Comparison of ENCODE assay signal across 8 cellular contexts in the genomic region with DNA sequence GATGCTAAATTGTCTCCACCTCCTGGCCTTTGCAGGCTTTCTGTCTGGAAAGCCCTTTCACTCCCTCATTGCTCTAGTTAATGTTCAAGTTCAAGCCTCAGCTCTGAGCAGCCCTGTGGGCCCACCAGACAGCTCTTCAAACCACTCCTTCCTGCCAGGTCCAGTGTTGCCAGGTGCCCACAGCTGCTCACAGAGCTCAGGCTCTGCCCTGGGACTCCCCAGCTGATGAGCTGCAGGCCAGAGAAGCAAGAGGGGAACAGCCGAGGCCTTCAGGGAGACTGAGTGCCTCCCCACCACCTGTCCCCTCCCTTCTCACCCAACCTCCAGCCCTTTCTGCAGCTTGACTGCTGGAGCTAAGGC. TPM values are rescaled to one million over a fixed set of nuclear protein-coding genes. Genes with fewer than 3 reads are reported as not detected.
DNase-seq lines count a peak whose midpoint lies in the region; ATAC-seq, FAIRE-seq and TF ChIP-seq lines count a peak whose summit lies in the region.
"Had no signal": no experiment of that assay in that cellular context is flagged by ENCODE, and none has a peak within 500 bp of the region (broad histone marks: within the 10 kb centered on the region; RNA-seq: fewer than 3 reads in every experiment).

No MANE protein-coding gene starts in this region.

- H3K9me3 ChIP-seq in H1 (ENCODE audit: insufficient read depth in 2 of 2, low read depth in 1 of 2, low read length in 1 of 2) (no peaks in the 10 kb centered on the region), stomach (no peaks in the 10 kb centered on the region)
- H3K9me3 ChIP-seq in naive thymus-derived CD4-positive, alpha-beta T cell (ENCODE audit: control insufficient read depth in 2 of 3, low read length in 3 of 3) = no peaks in the 10 kb centered on the region

- TF ChIP-seq EP300 in H1 (IDR thresholded peaks at IDR 0.05; ENCODE audit: borderline replicate concordance in 1 of 2, low read depth in 2 of 2, low read length in 2 of 2) (no peak), stomach (IDR thresholded peaks at IDR 0.05) (no peak)

- peak; percentile 12 for ATAC-seq in GM19463 (IDR thresholded peaks at IDR 0.05; ENCODE audit: unreplicated experiment)
- ATAC-seq in naive thymus-derived CD4-positive, alpha-beta T cell = no peak

- H4K5ac ChIP-seq in H1 (ENCODE audit: insufficient read length, low read depth, low read length) = no peak overlapping the region

- peaks cover 3% of the 10 kb centered on the region; the same call in 1 of the 2 replicates for H3K23me2 ChIP-seq in H1 (ENCODE audit: low read depth, low read length)

- peak overlapping the region; percentile 69 for H3K27ac ChIP-seq in HL-60 (replicated peaks)
- no peak overlapping the region for H3K27ac ChIP-seq in H1 (ENCODE audit: low read depth, low read length)
- H3K27ac ChIP-seq in stomach = peak overlapping the region; percentile 75 to 94 (median 91)
- no peak overlapping the region for H3K27ac ChIP-seq in naive thymus-derived CD4-positive, alpha-beta T cell (ENCODE audit: low read depth, low read length)

- H3K36me3 Mint-ChIP-seq in naive thymus-derived CD4-positive, alpha-beta T cell = peaks cover 0 to 8% (median 0%) of the 10 kb centered on the region in 5 donors
- peaks cover 16% of the 10 kb centered on the region for H3K36me3 Mint-ChIP-seq in activated naive CD4-positive, alpha-beta T cell treated with anti-CD3 and anti-CD28 coated beads, Interleukin-2, amount 10 ng/mL, durations not matched to agents 7 days and 5 days

- intact Hi-C loops in stomach (cut with DNase I; ENCODE audit: low total_unique reads) = loop anchor here (10.0 kb wide), 1 partner anchor 93 kb away; no protein-coding TSS in a partner anchor
- intact Hi-C loops in naive thymus-derived CD4-positive, alpha-beta T cell (cut with micrococcal nuclease) = loop anchor here in 1 of 2 donors (1.0 to 5.0 kb wide), 2 partner anchors 14 to 150 kb away; a partner anchor contains a TSS

- H3K9me3 Mint-ChIP-seq in naive thymus-derived CD4-positive, alpha-beta T cell = no peaks in the 10 kb centered on the region
- H3K9me3 Mint-ChIP-seq in activated naive CD4-positive, alpha-beta T cell treated with anti-CD3 and anti-CD28 coated beads, Interleukin-2, amount 10 ng/mL, durations not matched to agents 7 days and 5 days = no peaks in the 10 kb centered on the region

- H3K4me1 Mint-ChIP-seq in naive thymus-derived CD4-positive, alpha-beta T cell = peaks cover 9 to 24% (median 12%) of the 10 kb centered on the region in 7 donors
- H3K4me1 Mint-ChIP-seq in activated naive CD4-positive, alpha-beta T cell treated with anti-CD3 and anti-CD28 coated beads, Interleukin-2, amount 10 ng/mL, durations not matched to agents 7 days and 5 days = peaks cover 29% of the 10 kb centered on the region

- CTCF ChIA-PET in H1 (lab: Charles Lee; ENCODE audit: partially characterized antibody) = interaction anchor here (1.0 to 4.3 kb wide), 15 partner anchors 10 to 402 kb away, joined by 3 to 31 read pairs (median 4); no protein-coding TSS in a partner anchor
- CTCF ChIA-PET in naive thymus-derived CD4-positive, alpha-beta T cell (lab: Charles Lee) = interaction anchor here (0.6 kb wide), 1 partner anchor 22 kb away, joined by 3 read pairs; no protein-coding TSS in a partner anchor
- CTCF ChIA-PET in activated naive CD4-positive, alpha-beta T cell treated with anti-CD3 and anti-CD28 coated beads, Interleukin-2, amount 10 ng/mL, durations not matched to agents 7 days and 5 days (lab: Charles Lee) = interaction anchor here (1.0 to 3.1 kb wide), 6 partner anchors 9 to 370 kb away, joined by 3 to 9 read pairs (median 5); a partner anchor contains a TSS

- peak overlapping the region; percentile 66; the same call in 1 of the 2 replicates for H2BK5ac ChIP-seq in H1 (ENCODE audit: low read depth, low read length)

- no peak overlapping the region for H2BK120ac ChIP-seq in H1 (replicated peaks; ENCODE audit: low read depth, low read length)

- 0 out of 2 replicates have a peak overlapping the region, but pooled peaks have one; percentile 72 for H2BK20ac ChIP-seq in H1 (ENCODE audit: low read length)

- TF ChIP-seq POLR2A in H1 (IDR thresholded peaks at IDR 0.05; ENCODE audit: control extremely low read depth in 1 of 2, low read depth in 2 of 2, low read length in 2 of 2) = no peak
- TF ChIP-seq POLR2A in stomach (IDR thresholded peaks at IDR 0.05) = no peak

- no peak overlapping the region for H3K4ac ChIP-seq in H1 (replicated peaks; ENCODE audit: insufficient read length, low read depth, low read length)

- DNase-seq in HL-60 (ENCODE audit: low read depth in 1 of 2, low spot score in 1 of 2) = no peak
- DNase-seq in H1 (ENCODE audit: low read depth in 1 of 2, low spot score in 2 of 2) = peak in 1 of 2 experiments; percentile 51
- no peak for DNase-seq in stomach
- DNase-seq in naive thymus-derived CD4-positive, alpha-beta T cell = no peak
- no peak for DNase-seq in NCI-H1930 (lab: John Stamatoyannopoulos, UW)
- no peak for DNase-seq in activated naive CD4-positive, alpha-beta T cell treated with anti-CD3 and anti-CD28 coated beads, Interleukin-2, amount 10 ng/mL, durations not matched to agents 7 days and 5 days

- POLR2A ChIA-PET in H1 (lab: Charles Lee; ENCODE audit: partially characterized antibody) = interaction anchor here (0.7 to 3.6 kb wide), 12 partner anchors 13 to 382 kb away, joined by 3 to 14 read pairs (median 4); a partner anchor contains a TSS
- POLR2A ChIA-PET in naive thymus-derived CD4-positive, alpha-beta T cell (lab: Charles Lee) = interaction anchor here (0.8 to 1.4 kb wide), 3 partner anchors 31 to 1103 kb away, joined by 3 read pairs; no protein-coding TSS in a partner anchor

- H3K9ac ChIP-seq in H1 (replicated peaks in 1 of 4; ENCODE audit: extremely low read depth in 1 of 4, low read depth in 3 of 4, low read length in 3 of 4) = no peak overlapping the region

- H3K56ac ChIP-seq in H1 (replicated peaks; ENCODE audit: insufficient read length, low read depth, low read length) = no peak overlapping the region

- no peak overlapping the region for H3K14ac ChIP-seq in H1 (ENCODE audit: insufficient read length)

- H3K4me3 ChIP-seq in HL-60 (replicated peaks; ENCODE audit: insufficient read depth, low read length) (peak overlapping the region; percentile 23), H1 (ENCODE audit: extremely low read depth in 1 of 4, insufficient read depth in 2 of 4, low read depth in 3 of 4, low read length in 4 of 4) (no peak overlapping the region), stomach (peak overlapping the region; percentile 72 to 84 (median 81))
- no peak overlapping the region for H3K4me3 ChIP-seq in naive thymus-derived CD4-positive, alpha-beta T cell (ENCODE audit: low read length)

- no peak for FAIRE-seq in H1 (lab: Jason Lieb, UNC)

- no peak overlapping the region for H4K91ac ChIP-seq in H1 (replicated peaks; ENCODE audit: insufficient read length, low read length)

- no peak overlapping the region for H3K23ac ChIP-seq in H1 (ENCODE audit: insufficient read length)

- 0 out of 2 replicates have a peak overlapping the region, but pooled peaks have one; percentile 56 for H2BK12ac ChIP-seq in H1 (ENCODE audit: low read depth, low read length)

- peak overlapping the region in 2 of 9 donors; percentile 33 to 56 for H3K27ac Mint-ChIP-seq in naive thymus-derived CD4-positive, alpha-beta T cell
- no peak overlapping the region for H3K27ac Mint-ChIP-seq in activated naive CD4-positive, alpha-beta T cell treated with anti-CD3 and anti-CD28 coated beads, Interleukin-2, amount 10 ng/mL, durations not matched to agents 7 days and 5 days

- H3K79me1 ChIP-seq in H1 (ENCODE audit: low read depth, low read length) = 0 out of 2 replicates have a peak, but pooled peaks cover 2% of the 10 kb centered on the region

- H2AK5ac ChIP-seq in H1 (ENCODE audit: low read depth, low read length) = peak overlapping the region; percentile 65; the same call in 1 of the 2 replicates

- H4K8ac ChIP-seq in H1 (ENCODE audit: extremely low read depth, insufficient read depth, low read length) = no peak overlapping the region

- H3K27me3 ChIP-seq in HL-60 (ENCODE audit: insufficient read depth, poor library complexity, severe bottlenecking) (no peaks in the 10 kb centered on the region), H1 (replicated peaks in 1 of 4; ENCODE audit: control insufficient read depth in 3 of 4, extremely low read depth in 1 of 4, insufficient read depth in 3 of 4, low read length in 3 of 4) (no peaks in the 10 kb centered on the region), stomach (no peaks in the 10 kb centered on the region)
- no peaks in the 10 kb centered on the region for H3K27me3 ChIP-seq in naive thymus-derived CD4-positive, alpha-beta T cell (ENCODE audit: control insufficient read depth in 2 of 2, insufficient read depth in 2 of 2, low read length in 2 of 2)

- H3K4me2 ChIP-seq in H1 (ENCODE audit: insufficient read depth in 1 of 2, low read depth in 2 of 2, low read length in 2 of 2) = no peak overlapping the region; a peak in 1 of 4 replicates

- no peak for TF ChIP-seq RAD21 in H1 (IDR thresholded peaks at IDR 0.05 in 1 of 2, conservative IDR thresholded peaks at IDR 0.05 in 1 of 2; ENCODE audit: low read depth in 2 of 2, low read length in 2 of 2)

- H3K79me2 ChIP-seq in H1 (ENCODE audit: control insufficient read depth in 1 of 2, insufficient read depth in 2 of 2, low read length in 2 of 2) = no peaks in the 10 kb centered on the region

- H2AFZ ChIP-seq in H1 (ENCODE audit: low read length) = no peak overlapping the region

- peaks cover 6 to 41% (median 31%) of the 10 kb centered on the region in 4 experiments for H3K4me1 ChIP-seq in H1 (replicated peaks in 1 of 4; ENCODE audit: control insufficient read depth in 3 of 4, insufficient read depth in 4 of 4, low read length in 3 of 4)
- peaks cover 46 to 86% (median 69%) of the 10 kb centered on the region in 4 donors for H3K4me1 ChIP-seq in stomach
- H3K4me1 ChIP-seq in naive thymus-derived CD4-positive, alpha-beta T cell (ENCODE audit: control insufficient read depth in 2 of 2, insufficient read depth in 2 of 2, low read length in 2 of 2) = peaks cover 5 to 12% of the 10 kb centered on the region in 2 donors

- H3K4me3 Mint-ChIP-seq in naive thymus-derived CD4-positive, alpha-beta T cell = peak overlapping the region in 1 of 10 donors; percentile 21
- no peak overlapping the region for H3K4me3 Mint-ChIP-seq in activated naive CD4-positive, alpha-beta T cell treated with anti-CD3 and anti-CD28 coated beads, Interleukin-2, amount 10 ng/mL, durations not matched to agents 7 days and 5 days

- TF ChIP-seq CTCF in HL-60 (IDR thresholded peaks at IDR 0.05; ENCODE audit: insufficient read depth, low read length) = no peak
- TF ChIP-seq CTCF in H1 (IDR thresholded peaks at IDR 0.05; ENCODE audit: control extremely low read depth in 1 of 3, insufficient read depth in 1 of 3, low read depth in 1 of 3, low read length in 3 of 3) = no peak
- TF ChIP-seq CTCF in stomach (IDR thresholded peaks at IDR 0.05) = no peak

- H3K27me3 Mint-ChIP-seq in naive thymus-derived CD4-positive, alpha-beta T cell = peaks cover 0 to 4% (median 0%) of the 10 kb centered on the region in 5 donors
- peaks cover 31% of the 10 kb centered on the region for H3K27me3 Mint-ChIP-seq in activated naive CD4-positive, alpha-beta T cell treated with anti-CD3 and anti-CD28 coated beads, Interleukin-2, amount 10 ng/mL, durations not matched to agents 7 days and 5 days

- H4K20me1 ChIP-seq in H1 (replicated peaks in 1 of 2; ENCODE audit: control insufficient read depth in 1 of 2, insufficient read depth in 2 of 2, low read length in 2 of 2) = peaks cover 1 to 2% of the 10 kb centered on the region in 2 experiments

- H2BK15ac ChIP-seq in H1 (ENCODE audit: low read length) = 0 out of 2 replicates have a peak overlapping the region, but pooled peaks have one; percentile 61

- no peak overlapping the region; the same call in 1 of the 2 replicates for H3K18ac ChIP-seq in H1 (ENCODE audit: extremely low read depth, low read length)

- 77% methylated on average over 1 of the region's 1 CpG; no CpG with 5 or more reads in 1 of the 2 experiments for WGBS in H1 (ENCODE audit: extremely low coverage in 1 of 2, insufficient coverage in 1 of 2, insufficient read length in 1 of 2, insufficient replicate concordance in 2 of 2, low coverage in 1 of 2, low lambda C conversion rate in 2 of 2, missing lambda C conversion rate in 1 of 2), 2 experiments
- 0 to 21% (median 19%) methylated on average over 1 of the region's 1 CpG for WGBS in stomach, 5 donors

- peaks cover 0 to 4% (median 3%) of the 10 kb centered on the region in 4 experiments; a peak in 3 of 8 replicates for H3K36me3 ChIP-seq in H1 (ENCODE audit: control insufficient read depth in 2 of 4, insufficient read depth in 4 of 4, low read length in 3 of 4)
- H3K36me3 ChIP-seq in stomach = peaks cover 8 to 36% (median 28%) of the 10 kb centered on the region in 4 donors
- H3K36me3 ChIP-seq in naive thymus-derived CD4-positive, alpha-beta T cell (ENCODE audit: control insufficient read depth in 2 of 3, insufficient read depth in 3 of 3, low read length in 3 of 3) = peaks cover 0 to 15% (median 5%) of the 10 kb centered on the region in 3 experiments

RNA-seq across cellular contexts. Expression of a gene that starts 1.3 kb away (rescaled TPM):
- 4.0 and 4.1 TPM in 2 replicates for total RNA-seq in H1 (2021; fragmentation: NEBNext Ultra II Directional; extraction: Animal tissue kit (Norgen Biotek cat#: 25700))
- polyA plus RNA-seq in H1 (2011; rRNA removed) = 2.8 and 3.7 TPM in 2 replicates
- 3.4 TPM for polyA plus RNA-seq in H1 (2011; cell fraction: cytosol; rRNA removed)
- 6.1 TPM for polyA plus RNA-seq in H1 (2011; cell fraction: nucleus; rRNA removed)
- 1.8 to 3.5 TPM (median 2.6 TPM) in 4 replicates for polyA plus RNA-seq in H1 (2012, experiment 1 of 2)
- 1.3 TPM for polyA plus RNA-seq in H1 (2012, experiment 2 of 2)
- polyA plus RNA-seq in H1 (2013, experiment 1 of 2) = 1.3 TPM
- 1.3 TPM for polyA plus RNA-seq in H1 (2013, experiment 2 of 2)
- polyA minus RNA-seq in H1 (2011; rRNA and poly(A)+ RNA removed) = 3.6 and 5.6 TPM in 2 replicates
- 2.4 TPM for polyA minus RNA-seq in H1 (2011; cell fraction: cytosol; rRNA and poly(A)+ RNA removed)
- 6.8 TPM for polyA minus RNA-seq in H1 (2011; cell fraction: nucleus; rRNA and poly(A)+ RNA removed)
- total RNA-seq in stomach = 10 to 100 TPM; 10.1 to 40.3 (median 19.6) TPM
- polyA plus RNA-seq in stomach = 10 to 100 TPM; 10.4 to 40.0 (median 32.1) TPM
- total RNA-seq in naive thymus-derived CD4-positive, alpha-beta T cell = 1 to 10 TPM in 4 of 5 experiments, under 1 TPM in 1; 0.38 to 3.8 (median 1.6) TPM
- polyA plus RNA-seq in naive thymus-derived CD4-positive, alpha-beta T cell = not detected

RNA-seq across cellular contexts. Expression of a gene that starts 33.1 kb away (rescaled TPM):
- not detected in 2 replicates for total RNA-seq in H1 (2021; fragmentation: NEBNext Ultra II Directional; extraction: Animal tissue kit (Norgen Biotek cat#: 25700))
- polyA plus RNA-seq in H1 (2011; rRNA removed) (0.02 TPM in 1 of 2 replicates, not detected in the other), stomach (1 to 10 TPM in 1 of 3 donors, under 1 TPM in 1, not detected in 1; 0.05 to 2.0 TPM)
- not detected for polyA plus RNA-seq in H1 (2011; cell fraction: cytosol; rRNA removed)
- polyA plus RNA-seq in H1 (2011; cell fraction: nucleus; rRNA removed) = not detected
- not detected in 4 replicates for polyA plus RNA-seq in H1 (2012, experiment 1 of 2)
- polyA plus RNA-seq in H1 (2012, experiment 2 of 2) = not detected
- polyA plus RNA-seq in H1 (2013, experiment 1 of 2) = not detected
- not detected for polyA plus RNA-seq in H1 (2013, experiment 2 of 2)
- polyA minus RNA-seq in H1 (2011; rRNA and poly(A)+ RNA removed) = not detected in 2 replicates
- not detected for polyA minus RNA-seq in H1 (2011; cell fraction: cytosol; rRNA and poly(A)+ RNA removed)
- not detected for polyA minus RNA-seq in H1 (2011; cell fraction: nucleus; rRNA and poly(A)+ RNA removed)
- total RNA-seq in stomach = under 1 TPM in 1 of 5 donors, not detected in 4; 0.18 TPM
- total RNA-seq in naive thymus-derived CD4-positive, alpha-beta T cell = not detected
- polyA plus RNA-seq in naive thymus-derived CD4-positive, alpha-beta T cell = not detected
- total RNA-seq: T-helper 2 cell treated with Interferon-gamma antibody and Interleukin-4, amounts not matched to agents 100 ng/mL and 5 ng/mL, for 36 hours had no signal

RNA-seq across cellular contexts. Expression of a gene that starts 50.4 kb away (rescaled TPM):
- total RNA-seq in H1 (2021; fragmentation: NEBNext Ultra II Directional; extraction: Animal tissue kit (Norgen Biotek cat#: 25700)) = not detected in 2 replicates
- 0.16 and 0.18 TPM in 2 replicates for polyA plus RNA-seq in H1 (2011; rRNA removed)
- polyA plus RNA-seq in H1 (2011; cell fraction: cytosol; rRNA removed) = 0.45 TPM
- 1.0 TPM for polyA plus RNA-seq in H1 (2011; cell fraction: nucleus; rRNA removed)
- 0.11 to 0.64 TPM (median 0.47 TPM) in 3 of 4 replicates, not detected in the other for polyA plus RNA-seq in H1 (2012, experiment 1 of 2)
- not detected for polyA plus RNA-seq in H1 (2012, experiment 2 of 2)
- 0.08 TPM for polyA plus RNA-seq in H1 (2013, experiment 1 of 2)
- polyA plus RNA-seq in H1 (2013, experiment 2 of 2) = 0.24 TPM
- polyA minus RNA-seq in H1 (2011; rRNA and poly(A)+ RNA removed) = 0.50 TPM in 1 of 2 replicates, not detected in the other
- polyA minus RNA-seq in H1 (2011; cell fraction: cytosol; rRNA and poly(A)+ RNA removed) = not detected
- polyA minus RNA-seq in H1 (2011; cell fraction: nucleus; rRNA and poly(A)+ RNA removed) = not detected
- not detected for total RNA-seq in stomach
- 1 to 10 TPM in 1 of 3 donors, under 1 TPM in 2; 0.81 to 6.9 (median 0.90) TPM for polyA plus RNA-seq in stomach
- not detected for total RNA-seq in naive thymus-derived CD4-positive, alpha-beta T cell
- polyA plus RNA-seq in naive thymus-derived CD4-positive, alpha-beta T cell = not detected
- total RNA-seq: T-helper 2 cell treated with Interferon-gamma antibody and Interleukin-4, amounts not matched to agents 100 ng/mL and 5 ng/mL, for 36 hours had no signal

RNA-seq across cellular contexts. Expression of a gene that starts 51.7 kb away (rescaled TPM):
- total RNA-seq in H1 (2021; fragmentation: NEBNext Ultra II Directional; extraction: Animal tissue kit (Norgen Biotek cat#: 25700)) = 56.6 and 62.2 TPM in 2 replicates
- polyA plus RNA-seq in H1 (2011; rRNA removed) = 17.9 and 24.1 TPM in 2 replicates
- 45.9 TPM for polyA plus RNA-seq in H1 (2011; cell fraction: cytosol; rRNA removed)
- polyA plus RNA-seq in H1 (2011; cell fraction: nucleus; rRNA removed) = 47.4 TPM
- 29.7 to 59.2 TPM (median 39.3 TPM) in 4 replicates for polyA plus RNA-seq in H1 (2012, experiment 1 of 2)
- 2.2 TPM for polyA plus RNA-seq in H1 (2012, experiment 2 of 2)
- 63.1 TPM for polyA plus RNA-seq in H1 (2013, experiment 1 of 2)
- 51.1 TPM for polyA plus RNA-seq in H1 (2013, experiment 2 of 2)
- 36.1 and 45.4 TPM in 2 replicates for polyA minus RNA-seq in H1 (2011; rRNA and poly(A)+ RNA removed)
- 40.8 TPM for polyA minus RNA-seq in H1 (2011; cell fraction: cytosol; rRNA and poly(A)+ RNA removed)
- polyA minus RNA-seq in H1 (2011; cell fraction: nucleus; rRNA and poly(A)+ RNA removed) = 130 TPM
- total RNA-seq in stomach = 100 to 1,000 TPM in 4 of 5 donors, 10 to 100 TPM in 1; 76.5 to 488 (median 141) TPM
- polyA plus RNA-seq in stomach = 10 to 100 TPM in 1 of 3 donors, 1 to 10 TPM in 2; 3.8 to 20.0 (median 6.4) TPM
- total RNA-seq in naive thymus-derived CD4-positive, alpha-beta T cell = 100 to 1,000 TPM; 110 to 275 (median 238) TPM
- polyA plus RNA-seq in naive thymus-derived CD4-positive, alpha-beta T cell = 10 to 100 TPM; 10.9 to 12.0 TPM

Comparison
In these comparisons a context has a peak if more than half of its experiments do, and no peak if none do; other contexts are left out.
1. H3K27ac ChIP-seq: peak in HL-60 (single experiment) and stomach (5 of 5); none in H1 (single experiment) and naive thymus-derived CD4-positive, alpha-beta T cell (single experiment).
2. H3K4me3 ChIP-seq: peak in HL-60 (single experiment) and stomach (4 of 4); none in H1 (0 of 4) and naive thymus-derived CD4-positive, alpha-beta T cell (single experiment).